Comparison of ENCODE assay signal across 27 cellular contexts in the genomic region with DNA sequence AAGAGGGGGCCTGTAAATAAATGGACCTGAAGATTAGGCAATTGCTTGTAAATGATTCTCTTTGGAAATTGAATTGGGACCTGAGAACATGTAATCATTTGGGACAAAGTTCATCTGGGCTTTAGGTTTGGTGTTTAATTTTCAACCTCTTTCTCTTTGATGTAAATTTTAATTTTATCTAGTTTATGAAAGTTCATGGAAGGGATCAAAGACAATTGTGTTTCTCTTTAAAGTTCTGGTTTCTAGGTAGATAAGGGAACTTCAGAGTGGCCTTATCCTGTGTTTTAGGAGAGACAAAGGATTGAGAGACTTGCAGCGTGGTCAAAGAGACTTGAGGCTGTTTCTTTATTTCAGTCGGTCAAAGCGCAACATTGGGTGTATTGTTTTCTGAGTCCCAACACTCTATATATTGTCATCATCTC.
"Had no signal": no experiment of that assay in that cellular context is flagged by ENCODE, and none has a peak within 500 bp of the region (broad histone marks: within the 10 kb centered on the region; RNA-seq: fewer than 3 reads in every experiment).

No MANE protein-coding gene starts in this region.

- H3K4me3 ChIP-seq: heart left ventricle, lower lobe of right lung, pancreas, prostate gland, sigmoid colon, smooth muscle cell, stomach, testis, thyroid gland, transverse colon, upper lobe of left lung, vagina had no signal

- H3K27ac Mint-ChIP-seq: naive B cell; natural killer cell; nephron progenitor cell; stimulated activated naive B cell treated with anti-CD40 and anti-IgM and Interleukin-4, amounts not matched to agents 10 μg/mL and 1 μg/mL and 100 μg/mL, for 72 hours had no signal

- H3K27me3 ChIP-seq: heart left ventricle, pancreas, sigmoid colon, stomach, testis, thyroid gland, transverse colon, upper lobe of left lung, vagina had no signal

- H3K4me1 ChIP-seq: heart left ventricle, lower lobe of right lung, pancreas, prostate gland, sigmoid colon, stomach, testis, thyroid gland, transverse colon, upper lobe of left lung, vagina had no signal

- H3K36me3 Mint-ChIP-seq: naive B cell; natural killer cell; stimulated activated naive B cell treated with anti-CD40 and anti-IgM and Interleukin-4, amounts not matched to agents 10 μg/mL and 1 μg/mL and 100 μg/mL, for 72 hours had no signal

- H3K36me3 ChIP-seq: heart left ventricle, lower lobe of right lung, pancreas, prostate gland, sigmoid colon, stomach, thyroid gland, transverse colon, upper lobe of left lung, vagina had no signal

- DNase-seq: heart left ventricle; islet precursor cell; left ventricle myocardium superior; lower lobe of right lung; mammary epithelial cell; mesenchymal stem cell; naive B cell; natural killer cell; nephron progenitor cell; pancreas; posterior cingulate gyrus; retina; right cardiac atrium; sigmoid colon; stimulated activated CD4-positive, alpha-beta T cell treated with anti-CD3 and anti-CD28 coated beads, Interleukin-2, amount 100 ng/mL, for 24 hours; stimulated activated CD4-positive, alpha-beta T cell treated with anti-CD3 and anti-CD28 coated beads, Interleukin-4, amount 100 ng/mL, for 1 hour; stimulated activated naive B cell treated with anti-CD40 and anti-IgM and Interleukin-4, amounts not matched to agents 10 μg/mL and 1 μg/mL and 100 μg/mL, for 72 hours; stimulated activated naive CD8-positive, alpha-beta T cell treated with anti-CD3 and anti-CD28 coated beads, Interleukin-15, Interleukin-2, amounts not matched to agents 100 U/mL and 50 U/mL, for 24 hours; stomach; testis; thyroid gland; transverse colon; upper lobe of left lung had no signal

- H3K27me3 Mint-ChIP-seq: naive B cell; stimulated activated naive B cell treated with anti-CD40 and anti-IgM and Interleukin-4, amounts not matched to agents 10 μg/mL and 1 μg/mL and 100 μg/mL, for 72 hours had no signal

- H3K4me1 Mint-ChIP-seq: naive B cell; natural killer cell; nephron progenitor cell; stimulated activated naive B cell treated with anti-CD40 and anti-IgM and Interleukin-4, amounts not matched to agents 10 μg/mL and 1 μg/mL and 100 μg/mL, for 72 hours had no signal

- H3K27ac ChIP-seq: heart left ventricle, lower lobe of right lung, pancreas, prostate gland, sigmoid colon, stomach, testis, thyroid gland, transverse colon, upper lobe of left lung, vagina had no signal

- H3K4me2 ChIP-seq: smooth muscle cell had no signal

- H3K9me3 ChIP-seq: pancreas, prostate gland, testis, thyroid gland, transverse colon, upper lobe of left lung, vagina had no signal

- ATAC-seq: heart left ventricle; left lobe of liver; left ventricle myocardium superior; lower lobe of right lung; natural killer cell; pancreas; right cardiac atrium; stimulated activated naive B cell treated with anti-CD40 and anti-IgM and Interleukin-4, amounts not matched to agents 10 μg/mL and 1 μg/mL and 100 μg/mL, for 72 hours; stimulated activated naive CD8-positive, alpha-beta T cell treated with anti-CD3 and anti-CD28 coated beads, Interleukin-15, Interleukin-2, amounts not matched to agents 100 U/mL and 50 U/mL, for 24 hours had no signal

- H3K4me3 Mint-ChIP-seq: naive B cell; natural killer cell; nephron progenitor cell; stimulated activated naive B cell treated with anti-CD40 and anti-IgM and Interleukin-4, amounts not matched to agents 10 μg/mL and 1 μg/mL and 100 μg/mL, for 72 hours had no signal
